8 cellular contexts compared by ENCODE assay signal in genomic region chr19:2488942-2489731, GRCh38. TPM values are rescaled to one million over a fixed set of nuclear protein-coding genes. Genes with fewer than 3 reads are reported as not detected.
DNase-seq lines count a peak whose midpoint lies in the region; ATAC-seq and TF ChIP-seq lines count a peak whose summit lies in the region.

No MANE protein-coding gene starts in this region.

- DNase-seq in activated naive CD4-positive, alpha-beta T cell treated with anti-CD3 and anti-CD28 coated beads, Interleukin-2, amount 50 U/mL, for 72 hours (ENCODE audit: low spot score in 2 of 2), result no peak
- DNase-seq in activated naive CD4-positive, alpha-beta T cell treated with anti-CD3 and anti-CD28 coated beads for 36 hours, result no peak
- DNase-seq in SW480 (ENCODE audit: low spot score) (peak; percentile 48), fibroblast of mammary gland (ENCODE audit: low read depth) (no peak), RKO (ENCODE audit: low spot score) (no peak)
- DNase-seq in naive thymus-derived CD4-positive, alpha-beta T cell, result no peak

- peaks cover 0 to 5% of the 10 kb centered on the region in 2 donors for H3K9me3 Mint-ChIP-seq in activated naive CD4-positive, alpha-beta T cell treated with anti-CD3 and anti-CD28 coated beads, Interleukin-2, amount 50 U/mL, for 72 hours
- H3K9me3 Mint-ChIP-seq in activated naive CD4-positive, alpha-beta T cell treated with anti-CD3 and anti-CD28 coated beads for 36 hours, result peaks cover 2% of the 10 kb centered on the region
- H3K9me3 Mint-ChIP-seq in naive thymus-derived CD4-positive, alpha-beta T cell, result peaks cover 0 to 5% (median 0%) of the 10 kb centered on the region in 11 donors

- peaks cover 4 to 8% of the 10 kb centered on the region in 2 donors for H3K27me3 ChIP-seq in naive thymus-derived CD4-positive, alpha-beta T cell (ENCODE audit: control insufficient read depth in 2 of 2, insufficient read depth in 2 of 2, low read length in 2 of 2)

- no peak overlapping the region for H3K27ac ChIP-seq in naive thymus-derived CD4-positive, alpha-beta T cell (ENCODE audit: low read depth, low read length)

- no peaks in the 10 kb centered on the region for H3K36me3 ChIP-seq in naive thymus-derived CD4-positive, alpha-beta T cell (ENCODE audit: control insufficient read depth in 2 of 3, insufficient read depth in 3 of 3, low read length in 3 of 3)

- TF ChIP-seq CTCF in fibroblast of mammary gland (conservative IDR thresholded peaks at IDR 0.05; ENCODE audit: control insufficient read depth, insufficient read depth, low read depth, low read length), result no peak

- intact Hi-C loops in activated naive CD4-positive, alpha-beta T cell treated with anti-CD3 and anti-CD28 coated beads for 36 hours (cut with micrococcal nuclease), result no loop called here
- intact Hi-C loops in naive thymus-derived CD4-positive, alpha-beta T cell (cut with micrococcal nuclease), result loop anchor here in 1 of 2 donors (1.0 kb wide), 1 partner anchor 11 kb away; no protein-coding TSS in a partner anchor

- CTCF ChIA-PET in activated naive CD4-positive, alpha-beta T cell treated with anti-CD3 and anti-CD28 coated beads for 36 hours (lab: Charles Lee), result interaction anchor here (1.2 kb wide), 1 partner anchor 12 kb away, joined by 3 read pairs; no protein-coding TSS in a partner anchor
- CTCF ChIA-PET in naive thymus-derived CD4-positive, alpha-beta T cell (lab: Charles Lee), result no interaction called here

- H3K4me1 ChIP-seq in naive thymus-derived CD4-positive, alpha-beta T cell (ENCODE audit: control insufficient read depth in 2 of 2, insufficient read depth in 2 of 2, low read length in 2 of 2), result peaks cover 4 to 7% of the 10 kb centered on the region in 2 donors

- H3K4me3 ChIP-seq in fibroblast of mammary gland (ENCODE audit: control insufficient read depth, low read depth, low read length), result peak overlapping the region; percentile 9
- peak overlapping the region; percentile 13 for H3K4me3 ChIP-seq in naive thymus-derived CD4-positive, alpha-beta T cell (ENCODE audit: low read length)

- no peak overlapping the region for H3K4me3 Mint-ChIP-seq in activated naive CD4-positive, alpha-beta T cell treated with anti-CD3 and anti-CD28 coated beads for 36 hours
- peak overlapping the region; percentile 32 to 88 (median 65) for H3K4me3 Mint-ChIP-seq in naive thymus-derived CD4-positive, alpha-beta T cell

- peaks cover 1 to 2% of the 10 kb centered on the region in 2 donors for H3K36me3 Mint-ChIP-seq in activated naive CD4-positive, alpha-beta T cell treated with anti-CD3 and anti-CD28 coated beads, Interleukin-2, amount 50 U/mL, for 72 hours
- no peaks in the 10 kb centered on the region for H3K36me3 Mint-ChIP-seq in activated naive CD4-positive, alpha-beta T cell treated with anti-CD3 and anti-CD28 coated beads for 36 hours (ENCODE audit: low read depth)
- H3K36me3 Mint-ChIP-seq in naive thymus-derived CD4-positive, alpha-beta T cell, result peaks cover 0 to under 1% (median 0%) of the 10 kb centered on the region in 5 donors

- H3K4me1 Mint-ChIP-seq in activated naive CD4-positive, alpha-beta T cell treated with anti-CD3 and anti-CD28 coated beads for 36 hours (ENCODE audit: low read depth), result peaks cover 19% of the 10 kb centered on the region
- peaks cover 8 to 28% (median 22%) of the 10 kb centered on the region in 7 donors for H3K4me1 Mint-ChIP-seq in naive thymus-derived CD4-positive, alpha-beta T cell

- POLR2A ChIA-PET in naive thymus-derived CD4-positive, alpha-beta T cell (lab: Charles Lee), result interaction anchor here (0.6 to 4.1 kb wide), 4 partner anchors 9 to 118 kb away, joined by 3 to 37 read pairs (median 5); partner anchors contain the start of gene GADD45B

- ATAC-seq in activated naive CD4-positive, alpha-beta T cell treated with anti-CD3 and anti-CD28 coated beads, Interleukin-2, amount 50 U/mL, for 72 hours, result peak; percentile 6 to 49
- peak; percentile 20 for ATAC-seq in naive thymus-derived CD4-positive, alpha-beta T cell
- ATAC-seq in HG03520 (IDR thresholded peaks at IDR 0.05; ENCODE audit: unreplicated experiment) (no peak), HG03097 (IDR thresholded peaks at IDR 0.05; ENCODE audit: low FRiP score, unreplicated experiment) (no peak)

- peaks cover 54% of the 10 kb centered on the region for H3K27me3 Mint-ChIP-seq in activated naive CD4-positive, alpha-beta T cell treated with anti-CD3 and anti-CD28 coated beads for 36 hours (ENCODE audit: low read depth)
- H3K27me3 Mint-ChIP-seq in naive thymus-derived CD4-positive, alpha-beta T cell, result peaks cover 20 to 77% (median 27%) of the 10 kb centered on the region in 5 donors

- no peaks in the 10 kb centered on the region for H3K9me3 ChIP-seq in naive thymus-derived CD4-positive, alpha-beta T cell (ENCODE audit: control insufficient read depth in 2 of 3, low read length in 3 of 3)

- no peak overlapping the region for H3K27ac Mint-ChIP-seq in activated naive CD4-positive, alpha-beta T cell treated with anti-CD3 and anti-CD28 coated beads, Interleukin-2, amount 50 U/mL, for 72 hours
- H3K27ac Mint-ChIP-seq in activated naive CD4-positive, alpha-beta T cell treated with anti-CD3 and anti-CD28 coated beads for 36 hours, result no peak overlapping the region
- no peak overlapping the region for H3K27ac Mint-ChIP-seq in naive thymus-derived CD4-positive, alpha-beta T cell

RNA-seq across cellular contexts. Expression of gene GADD45B, which starts 13.2 kb away (rescaled TPM):
- total RNA-seq in activated naive CD4-positive, alpha-beta T cell treated with anti-CD3 and anti-CD28 coated beads, Interleukin-2, amount 50 U/mL, for 72 hours, result 10 to 100 TPM; 60.9 to 94.1 TPM
- 100 to 1,000 TPM; 107 to 112 TPM for total RNA-seq in activated naive CD4-positive, alpha-beta T cell treated with anti-CD3 and anti-CD28 coated beads for 36 hours
- 100 to 1,000 TPM in 2 of 5 experiments, 10 to 100 TPM in 3; 71.7 to 157 (median 84.2) TPM for total RNA-seq in naive thymus-derived CD4-positive, alpha-beta T cell
- 10 to 100 TPM; 30.1 to 38.4 TPM for polyA plus RNA-seq in naive thymus-derived CD4-positive, alpha-beta T cell

RNA-seq across cellular contexts. Expression of gene LMNB2, which starts 32.4 kb away (rescaled TPM):
- total RNA-seq in activated naive CD4-positive, alpha-beta T cell treated with anti-CD3 and anti-CD28 coated beads, Interleukin-2, amount 50 U/mL, for 72 hours, result 10 to 100 TPM; 46.7 to 94.0 TPM
- 100 to 1,000 TPM in 1 of 2 experiments, 10 to 100 TPM in 1; 97.7 to 101 TPM for total RNA-seq in activated naive CD4-positive, alpha-beta T cell treated with anti-CD3 and anti-CD28 coated beads for 36 hours
- 10 to 100 TPM; 10.8 to 86.4 (median 16.6) TPM for total RNA-seq in naive thymus-derived CD4-positive, alpha-beta T cell
- polyA plus RNA-seq in naive thymus-derived CD4-positive, alpha-beta T cell, result 10 to 100 TPM in 1 of 2 donors, 1 to 10 TPM in 1; 5.6 to 11.4 TPM

Comparison
In these comparisons a context has a peak if more than half of its experiments do, and no peak if none do; other contexts are left out.
1. ATAC-seq: peak in activated naive CD4-positive, alpha-beta T cell treated with anti-CD3 and anti-CD28 coated beads, Interleukin-2, amount 50 U/mL, for 72 hours (2 of 2) and naive thymus-derived CD4-positive, alpha-beta T cell (single experiment); none in HG03520 (single experiment) and HG03097 (single experiment).